ENCODE assay signal across 1 cellular context in the genomic region with DNA sequence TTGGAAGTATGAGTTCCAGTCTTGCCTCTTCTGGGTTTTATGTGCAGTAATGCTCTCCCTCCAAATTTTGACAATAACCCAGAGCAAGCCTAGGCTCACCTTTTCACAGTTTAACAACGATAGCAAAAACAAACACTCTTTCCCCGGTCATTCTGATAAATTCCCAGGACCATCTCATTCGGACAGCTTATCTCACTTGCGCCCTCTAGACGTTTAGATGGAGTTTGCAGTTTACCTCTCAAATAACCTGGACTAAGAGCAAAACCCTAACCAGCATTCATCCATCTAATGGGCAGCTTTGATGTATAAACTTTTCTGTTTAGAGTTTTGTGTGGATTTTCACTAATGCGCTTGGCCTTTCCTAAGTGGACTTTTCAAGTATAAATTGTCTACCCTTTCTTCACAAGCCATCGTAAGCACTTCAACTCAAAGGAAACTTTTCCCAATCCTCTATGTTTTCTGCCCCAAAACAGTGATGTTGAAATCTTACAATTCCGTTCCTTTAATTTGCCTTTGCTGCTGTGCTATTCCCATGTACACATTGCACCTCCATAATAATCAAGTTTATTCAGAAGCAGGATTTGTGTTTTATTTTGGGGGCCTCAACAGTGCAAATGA.
TF ChIP-seq lines count a peak whose summit lies in the region.

No MANE protein-coding gene starts in this region.

TF ChIP-seq in IMR-90, 13 proteins besides CTCF, POLR2A, EP300 and RAD21:
- no peak for TF ChIP-seq NFE2L2 (IDR thresholded peaks at IDR 0.05; ENCODE audit: low read depth, low read length)
- no peak for TF ChIP-seq MXI1 (IDR thresholded peaks at IDR 0.05; ENCODE audit: borderline replicate concordance, low read depth, low read length)
- no peak for TF ChIP-seq BHLHE40 (IDR thresholded peaks at IDR 0.05; ENCODE audit: low read depth, low read length)
